Comparison of ENCODE assay signal across 1 cellular context in genomic region chr19:13152854-13153626, GRCh38.
A peak's percentile ranks its signal among the peaks of the same experiment; 100 is the strongest.
TF ChIP-seq lines count a peak whose summit lies in the region.

No MANE protein-coding gene starts in this region.

TF ChIP-seq in WTC11, 78 proteins besides CTCF, POLR2A, EP300 and RAD21 (continued from another document and continues in another):
- TF ChIP-seq ZBTB43 (CRISPR knock-in tag; IDR thresholded peaks at IDR 0.05) (peak; percentile 85), TCF7 (CRISPR knock-in tag; IDR thresholded peaks at IDR 0.05; ENCODE audit: low read depth) (peak; percentile 87), ZNF416 (CRISPR knock-in tag; IDR thresholded peaks at IDR 0.05) (peak; percentile 79), E2F5 (CRISPR knock-in tag; IDR thresholded peaks at IDR 0.05) (peak; percentile 66; the same call in 1 of the 2 replicates), ZNF512 (CRISPR knock-in tag; IDR thresholded peaks at IDR 0.05; ENCODE audit: borderline replicate concordance) (no peak), IRF1 (CRISPR knock-in tag; IDR thresholded peaks at IDR 0.05) (0 out of 2 replicates have a peak, but pooled peaks have one; percentile 58), TEAD1 (CRISPR knock-in tag; IDR thresholded peaks at IDR 0.05) (peak; percentile 85), ZNF232 (CRISPR knock-in tag; IDR thresholded peaks at IDR 0.05) (peak; percentile 96; the same call in 1 of the 2 replicates), FOXJ3 (CRISPR knock-in tag; IDR thresholded peaks at IDR 0.05; ENCODE audit: borderline replicate concordance) (no peak), ATF1 (CRISPR knock-in tag; IDR thresholded peaks at IDR 0.05) (0 out of 2 replicates have a peak, but pooled peaks have one; percentile 80), ZMAT4 (CRISPR knock-in tag; IDR thresholded peaks at IDR 0.05) (peak; percentile 47; the same call in 1 of the 2 replicates), ATF6 (CRISPR knock-in tag; IDR thresholded peaks at IDR 0.05) (no peak), IRF2 (CRISPR knock-in tag; IDR thresholded peaks at IDR 0.05; ENCODE audit: borderline replicate concordance, low read depth) (0 out of 2 replicates have a peak, but pooled peaks have one; percentile 40), SMAD4 (CRISPR knock-in tag; IDR thresholded peaks at IDR 0.05) (peak; percentile 90; the same call in 1 of the 2 replicates), TP53 (CRISPR knock-in tag; IDR thresholded peaks at IDR 0.05) (no peak), MAX (CRISPR knock-in tag; IDR thresholded peaks at IDR 0.05) (peak; percentile 81), ZNF423 (CRISPR knock-in tag; IDR thresholded peaks at IDR 0.05) (peak; percentile 53; the same call in 1 of the 2 replicates), USF1 (CRISPR knock-in tag; IDR thresholded peaks at IDR 0.05) (peak; percentile 69; the same call in 1 of the 2 replicates), SP1 (CRISPR knock-in tag; conservative IDR thresholded peaks at IDR 0.05) (peak; percentile 91), SMAD3 (CRISPR knock-in tag; IDR thresholded peaks at IDR 0.05; ENCODE audit: borderline replicate concordance) (peak; percentile 90), ATF2 (CRISPR knock-in tag; IDR thresholded peaks at IDR 0.05; ENCODE audit: borderline replicate concordance, low read depth) (peak; percentile 36; the same call in 1 of the 2 replicates), NFATC4 (CRISPR knock-in tag; IDR thresholded peaks at IDR 0.05) (peak; percentile 76), KAT7 (CRISPR knock-in tag; IDR thresholded peaks at IDR 0.05; ENCODE audit: borderline replicate concordance) (no peak; the same call in none of the 2 replicates), FOXP1 (CRISPR knock-in tag; IDR thresholded peaks at IDR 0.05; ENCODE audit: borderline replicate concordance) (peak; percentile 94), HMGXB4 (CRISPR knock-in tag; IDR thresholded peaks at IDR 0.05) (peak; percentile 87), ELF4 (CRISPR knock-in tag; IDR thresholded peaks at IDR 0.05; ENCODE audit: low read depth) (peak; percentile 77; the same call in 1 of the 2 replicates), ZNF219 (CRISPR knock-in tag; IDR thresholded peaks at IDR 0.05; ENCODE audit: borderline replicate concordance) (peak; percentile 95; the same call in 1 of the 2 replicates), NR2C2 (CRISPR knock-in tag; IDR thresholded peaks at IDR 0.05) (no peak), ARID4B (CRISPR knock-in tag; IDR thresholded peaks at IDR 0.05; ENCODE audit: borderline replicate concordance) (peak; percentile 94), CREB1 (CRISPR knock-in tag; IDR thresholded peaks at IDR 0.05) (0 out of 2 replicates have a peak, but pooled peaks have one; percentile 72), ESRRA (CRISPR knock-in tag; IDR thresholded peaks at IDR 0.05; ENCODE audit: borderline replicate concordance) (peak; percentile 63; the same call in 1 of the 2 replicates), ZNF138 (CRISPR knock-in tag; conservative IDR thresholded peaks at IDR 0.05) (no peak), ZNF671 (CRISPR knock-in tag; IDR thresholded peaks at IDR 0.05) (peak; percentile 54; the same call in 1 of the 2 replicates), TEAD4 (CRISPR knock-in tag; IDR thresholded peaks at IDR 0.05) (peak; percentile 89), PREB (CRISPR knock-in tag; IDR thresholded peaks at IDR 0.05; ENCODE audit: borderline replicate concordance) (peak; percentile 76; the same call in 1 of the 2 replicates), CREM (CRISPR knock-in tag; IDR thresholded peaks at IDR 0.05) (peak; percentile 86), EMX1 (CRISPR knock-in tag; IDR thresholded peaks at IDR 0.05) (0 out of 2 replicates have a peak, but pooled peaks have one; percentile 62), ZBTB21 (CRISPR knock-in tag; IDR thresholded peaks at IDR 0.05; ENCODE audit: borderline replicate concordance) (no peak), ETV6 (CRISPR knock-in tag; IDR thresholded peaks at IDR 0.05) (peak; percentile 92), NR3C1 (CRISPR knock-in tag; conservative IDR thresholded peaks at IDR 0.05; ENCODE audit: low read depth) (no peak)
